ENCODE assay signal across 18 cellular contexts in the genomic region with DNA sequence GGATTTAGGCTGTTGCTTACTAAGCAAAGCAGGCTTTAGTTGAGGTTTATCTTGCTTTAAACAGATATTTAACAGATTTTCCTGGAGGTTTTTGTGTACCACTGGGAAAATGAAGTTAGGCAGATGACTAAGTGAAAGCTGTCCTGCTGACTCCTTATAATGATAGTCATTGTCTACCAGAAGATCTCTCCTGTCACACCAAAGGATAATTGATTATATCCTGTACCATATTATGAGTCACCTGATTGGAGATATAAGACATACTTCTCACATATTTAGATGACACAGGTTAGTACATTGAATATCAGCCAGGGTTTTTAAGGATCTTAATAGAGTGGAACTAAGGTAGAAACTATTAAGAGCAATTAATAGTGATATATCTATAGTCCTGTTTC.
DNase-seq lines count a peak whose midpoint lies in the region; ATAC-seq lines count a peak whose summit lies in the region.
"Had no signal": no experiment of that assay in that cellular context is flagged by ENCODE, and none has a peak within 500 bp of the region (broad histone marks: within the 10 kb centered on the region; RNA-seq: fewer than 3 reads in every experiment).

No MANE protein-coding gene starts in this region.

- H3K27ac Mint-ChIP-seq in activated naive CD8-positive, alpha-beta T cell treated with anti-CD3 and anti-CD28 coated beads, Interleukin-2, amount 50 U/mL, for 24 hours, result no peak overlapping the region
- peak overlapping the region; percentile 60 for H3K27ac Mint-ChIP-seq in memory B cell
- H3K27ac Mint-ChIP-seq: natural killer cell treated with Interleukin-12 subunit alpha and Interleukin-12 subunit beta and Interleukin-15 and Interleukin-18, amount 100 ng/mL, for 72 hours; T-helper 17 cell had no signal

- H3K4me3 Mint-ChIP-seq in activated naive CD8-positive, alpha-beta T cell treated with anti-CD3 and anti-CD28 coated beads, Interleukin-2, amount 50 U/mL, for 24 hours, result no peak overlapping the region
- H3K4me3 Mint-ChIP-seq in memory B cell, result no peak overlapping the region
- H3K4me3 Mint-ChIP-seq: GM23338, T-helper 17 cell had no signal

- no peaks in the 10 kb centered on the region for H3K9me3 Mint-ChIP-seq in activated naive CD8-positive, alpha-beta T cell treated with anti-CD3 and anti-CD28 coated beads, Interleukin-2, amount 50 U/mL, for 24 hours
- H3K9me3 Mint-ChIP-seq in memory B cell, result no peaks in the 10 kb centered on the region
- H3K9me3 Mint-ChIP-seq: GM23338; natural killer cell treated with Interleukin-12 subunit alpha and Interleukin-12 subunit beta and Interleukin-15 and Interleukin-18, amount 100 ng/mL, for 72 hours had no signal

- intact Hi-C loops in Right ventricle myocardium superior (cut with DNase I), result no loop called here

- ATAC-seq in HG03432 (IDR thresholded peaks at IDR 0.05; ENCODE audit: unreplicated experiment) (peak; percentile 21), memory B cell (ENCODE audit: low read depth) (no peak), Right ventricle myocardium superior (ENCODE audit: poor library complexity) (no peak), GM19023 (IDR thresholded peaks at IDR 0.05; ENCODE audit: unreplicated experiment) (no peak)
- peak; percentile 28 for ATAC-seq in activated naive CD8-positive, alpha-beta T cell treated with anti-CD3 and anti-CD28 coated beads, Interleukin-2, amount 50 U/mL, for 24 hours
- ATAC-seq: GM23338, T-helper 17 cell had no signal

- H3K36me3 Mint-ChIP-seq in activated naive CD8-positive, alpha-beta T cell treated with anti-CD3 and anti-CD28 coated beads, Interleukin-2, amount 50 U/mL, for 24 hours (ENCODE audit: low read depth), result peaks cover 40% of the 10 kb centered on the region
- H3K36me3 Mint-ChIP-seq in memory B cell, result peaks cover 20% of the 10 kb centered on the region

- H3K27me3 Mint-ChIP-seq in activated naive CD8-positive, alpha-beta T cell treated with anti-CD3 and anti-CD28 coated beads, Interleukin-2, amount 50 U/mL, for 24 hours, result no peaks in the 10 kb centered on the region
- H3K27me3 Mint-ChIP-seq in memory B cell, result no peaks in the 10 kb centered on the region
- H3K27me3 Mint-ChIP-seq: natural killer cell treated with Interleukin-12 subunit alpha and Interleukin-12 subunit beta and Interleukin-15 and Interleukin-18, amount 100 ng/mL, for 72 hours; T-helper 17 cell had no signal

- peaks cover 52% of the 10 kb centered on the region for H3K4me1 Mint-ChIP-seq in activated naive CD8-positive, alpha-beta T cell treated with anti-CD3 and anti-CD28 coated beads, Interleukin-2, amount 50 U/mL, for 24 hours
- H3K4me1 Mint-ChIP-seq in memory B cell, result peaks cover 23% of the 10 kb centered on the region

- DNase-seq in EL, result peak; percentile 55
- no peak for DNase-seq in activated naive CD8-positive, alpha-beta T cell treated with anti-CD3 and anti-CD28 coated beads, Interleukin-2, amount 50 U/mL, for 24 hours
- no peak for DNase-seq in memory B cell (ENCODE audit: low spot score in 2 of 2)
- no peak for DNase-seq in Right ventricle myocardium superior
- DNase-seq in DMS79 (lab: John Stamatoyannopoulos, UW), result no peak
- DNase-seq in NCI-H345 (lab: John Stamatoyannopoulos, UW), result no peak
- DNase-seq: activated CD4-positive, CD25-positive, alpha-beta regulatory T cell treated with anti-CD3 and anti-CD28 coated beads, Interleukin-2, amount 50 U/mL, for 72 hours; C1 segment of cervical spinal cord; hypothalamus; Karpas-422; left ventricle myocardium inferior; NCI-H187; NCI-H524; T-helper 17 cell had no signal

Comparison
In these comparisons a context has a peak if more than half of its experiments do, and no peak if none do; other contexts are left out.
1. ATAC-seq: peak in HG03432 (single experiment) and activated naive CD8-positive, alpha-beta T cell treated with anti-CD3 and anti-CD28 coated beads, Interleukin-2, amount 50 U/mL, for 24 hours (single experiment); none in memory B cell (single experiment), Right ventricle myocardium superior (single experiment) and GM19023 (single experiment).